In the genomic region with DNA sequence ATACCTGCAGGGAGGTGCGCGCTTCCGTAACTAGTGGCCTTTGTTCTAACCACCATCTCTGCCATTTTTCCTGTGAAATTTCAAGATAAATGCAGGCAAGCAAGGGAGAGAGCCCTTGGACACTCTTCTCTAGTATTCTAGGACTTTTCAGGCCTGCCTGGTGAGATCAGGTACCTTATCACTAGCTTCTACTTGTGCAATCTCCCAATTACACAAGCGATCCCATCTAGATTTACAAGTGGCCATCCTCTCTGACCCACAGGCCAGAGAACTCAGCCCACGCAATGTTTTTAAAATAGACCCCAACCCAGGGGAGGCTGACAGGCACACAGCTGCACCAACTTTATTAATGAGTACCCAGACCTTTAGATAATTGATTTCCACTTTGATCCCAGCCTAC, we compare ENCODE assay signal across 3 cellular contexts.
"Had no signal": no experiment of that assay in that cellular context is flagged by ENCODE, and none has a peak within 500 bp of the region (broad histone marks: within the 10 kb centered on the region; RNA-seq: fewer than 3 reads in every experiment).

No MANE protein-coding gene starts in this region.

- H3K4me3 ChIP-seq: GM12878 had no signal

- DNase-seq: GDM1, GF-D8 had no signal
